Comparison of ENCODE assay signal across 8 cellular contexts in genomic region chr2:95589777-95590536, GRCh38. TPM values are rescaled to one million over a fixed set of nuclear protein-coding genes. Genes with fewer than 3 reads are reported as not detected.
"Had no signal": no experiment of that assay in that cellular context is flagged by ENCODE, and none has a peak within 500 bp of the region (broad histone marks: within the 10 kb centered on the region; RNA-seq: fewer than 3 reads in every experiment).

No MANE protein-coding gene starts in this region.

RNA-seq across cellular contexts. Expression of gene TRIM43, which starts 1.8 kb away (rescaled TPM):
- total RNA-seq: activated B cell treated with CpG ODN at 0.5 μM for 24 hours; activated CD4-positive, alpha-beta T cell treated with anti-CD3 and anti-CD28 coated beads, Interleukin-2, amount 10 ng/mL, durations not matched to agents 7 days and 5 days; activated CD8-positive, alpha-beta T cell treated with anti-CD3 and anti-CD28 coated beads, Interleukin-2, amount 10 ng/mL, durations not matched to agents 7 days and 5 days; activated naive CD8-positive, alpha-beta T cell treated with anti-CD3 and anti-CD28 coated beads, Interleukin-2, amount 10 ng/mL, durations not matched to agents 7 days and 5 days; activated T-cell treated with anti-CD3 and anti-CD28 coated beads, Interleukin-2, amount 50 U/mL, for 4 hours; ascending aorta; cardiac muscle cell; chondrocyte had no signal
